Comparison of ENCODE assay signal across 8 cellular contexts in genomic region chr11:1772270-1773130, GRCh38. TPM values are rescaled to one million over a fixed set of nuclear protein-coding genes. Genes with fewer than 3 reads are reported as not detected.
DNase-seq lines count a peak whose midpoint lies in the region; ATAC-seq, FAIRE-seq and TF ChIP-seq lines count a peak whose summit lies in the region.

No MANE protein-coding gene starts in this region.

- peak; percentile 98 for DNase-seq in A172 (ENCODE audit: low spot score)
- peak; percentile 81 for DNase-seq in HFF-Myc (ENCODE audit: extremely low read depth, low read depth)
- DNase-seq in SW480 (ENCODE audit: low spot score) = peak; percentile 88
- DNase-seq in astrocyte of the spinal cord (ENCODE audit: low read depth, low spot score) = peak; percentile 96
- DNase-seq in kidney = peak; percentile 87
- DNase-seq in stimulated activated CD4-positive, alpha-beta T cell treated with anti-CD3 and anti-CD28 coated beads, TNF-alpha, amount 100 ng/mL, for 4 hours (ENCODE audit: low read depth in 3 of 3) = peak in 2 of 3 experiments; percentile 20 to 38

- no peak for TF ChIP-seq CTCF in HFF-Myc (IDR thresholded peaks at IDR 0.05; ENCODE audit: low read depth, low read length, missing control alignments)
- TF ChIP-seq CTCF in astrocyte of the spinal cord (IDR thresholded peaks at IDR 0.05; ENCODE audit: low read depth, low read length) = no peak
- TF ChIP-seq CTCF in kidney (IDR thresholded peaks at IDR 0.05; ENCODE audit: borderline replicate concordance, extremely low read depth, insufficient read depth) = no peak

- H3K9ac ChIP-seq in kidney (ENCODE audit: low read length in 2 of 2) = no peak overlapping the region

- peak overlapping the region in 1 of 2 donors; percentile 25 for H3K27ac ChIP-seq in kidney (ENCODE audit: low read depth in 2 of 2, low read length in 2 of 2)

- intact Hi-C loops in kidney (cut with DNase I) = no loop called here

- ATAC-seq in HG02938 (IDR thresholded peaks at IDR 0.05; ENCODE audit: unreplicated experiment) = no peak
- no peak for ATAC-seq in HG03354 (IDR thresholded peaks at IDR 0.05; ENCODE audit: poor library complexity, severe bottlenecking, unreplicated experiment)

- FAIRE-seq in kidney (lab: Jason Lieb, UNC) = no peak

- H3K4me1 ChIP-seq in kidney (ENCODE audit: control insufficient read depth in 1 of 2, insufficient read depth in 1 of 2, low read depth in 1 of 2, low read length in 2 of 2) = peaks cover 0 to 8% of the 10 kb centered on the region in 2 donors

- H3K36me3 ChIP-seq in kidney (ENCODE audit: control insufficient read depth in 1 of 2, insufficient read depth in 2 of 2, low read length in 2 of 2) = no peaks in the 10 kb centered on the region

- no peaks in the 10 kb centered on the region for H3K9me3 ChIP-seq in kidney (ENCODE audit: control insufficient read depth in 1 of 2, low read length in 2 of 2)

- H3K4me3 ChIP-seq in HFF-Myc (replicated peaks; ENCODE audit: low read depth, low read length) (no peak overlapping the region), astrocyte of the spinal cord (ENCODE audit: low read depth, low read length) (no peak overlapping the region), kidney (ENCODE audit: low read length in 2 of 2) (no peak overlapping the region)

- in situ Hi-C loops in astrocyte of the spinal cord (cut with HindIII; ENCODE audit: low sequenced_read_pairs) = no loop called here

RNA-seq across cellular contexts. Expression of gene CTSD, which starts 8.8 kb away (rescaled TPM):
- total RNA-seq in A172 (2014; rRNA removed; shearing (Covaris generic)) = 875 and 888 TPM in 2 replicates
- total RNA-seq in kidney = 2,183 TPM
- 2,764 TPM for polyA plus RNA-seq in kidney (ENCODE audit: insufficient read depth, low read depth, low replicate concordance)

RNA-seq across cellular contexts. Expression of gene IFITM10, which starts 22.1 kb away (rescaled TPM):
- total RNA-seq in A172 (2014; rRNA removed; shearing (Covaris generic)) = 2.9 and 3.0 TPM in 2 replicates
- total RNA-seq in kidney = 6.4 TPM
- 2.3 TPM for polyA plus RNA-seq in kidney (ENCODE audit: insufficient read depth, low read depth, low replicate concordance)

Comparison
In these comparisons a context has a peak if more than half of its experiments do, and no peak if none do; other contexts are left out.
1. DNase-seq: peak in every context shown above with its lines; median percentile 98 in A172; 96 in astrocyte of the spinal cord; 88 in SW480; 87 in kidney; 81 in HFF-Myc; 29 in stimulated activated CD4-positive, alpha-beta T cell treated with anti-CD3 and anti-CD28 coated beads, TNF-alpha, amount 100 ng/mL, for 4 hours.